Comparison of ENCODE assay signal across 8 cellular contexts in genomic region chr5:144169904-144170275, GRCh38. TPM values are rescaled to one million over a fixed set of nuclear protein-coding genes. Genes with fewer than 3 reads are reported as not detected.
A peak's percentile ranks its signal among the peaks of the same experiment; 100 is the strongest.
DNase-seq lines count a peak whose midpoint lies in the region; ATAC-seq and TF ChIP-seq lines count a peak whose summit lies in the region.

No MANE protein-coding gene starts in this region.

- H3K9ac ChIP-seq in smooth muscle cell (ENCODE audit: low read depth): peak overlapping the region; percentile 92

- 8% methylated on average over 12 of the region's 12 CpGs for WGBS in smooth muscle cell (ENCODE audit: low lambda C conversion rate)

- peaks cover 53% of the 10 kb centered on the region for H3K79me2 ChIP-seq in smooth muscle cell (ENCODE audit: low read depth)

- DNase-seq in SJSA1 (ENCODE audit: low read depth in 1 of 2, low spot score in 2 of 2) (no peak), foreskin keratinocyte (no peak), smooth muscle cell (lab: John Stamatoyannopoulos, UW; ENCODE audit: unreplicated experiment) (no peak), NCI-H2171 treated with DMSO at 0.1 percent for 48 hours (lab: John Stamatoyannopoulos, UW) (no peak), 8988T (no peak), T-helper 9 cell (no peak)
- no peak for DNase-seq in stimulated activated CD4-positive, alpha-beta T cell treated with anti-CD3 and anti-CD28 coated beads, Interleukin-2, amount 100 ng/mL, for 24 hours

- no peaks in the 10 kb centered on the region for H3K27me3 ChIP-seq in SJSA1 (replicated peaks)
- H3K27me3 ChIP-seq in foreskin keratinocyte: no peaks in the 10 kb centered on the region
- peaks cover 3% of the 10 kb centered on the region for H3K27me3 ChIP-seq in smooth muscle cell (ENCODE audit: low read depth)

- no peak overlapping the region for H2AFZ ChIP-seq in smooth muscle cell (ENCODE audit: low read depth)

- H3K27ac ChIP-seq in SJSA1 (peak overlapping the region; percentile 68), foreskin keratinocyte (peak overlapping the region; percentile 52), smooth muscle cell (ENCODE audit: low read depth) (peak overlapping the region; percentile 83)

- H3K4me1 ChIP-seq in SJSA1 (replicated peaks): peaks cover 17% of the 10 kb centered on the region
- peaks cover 18% of the 10 kb centered on the region for H3K4me1 ChIP-seq in foreskin keratinocyte
- peaks cover 15% of the 10 kb centered on the region for H3K4me1 ChIP-seq in smooth muscle cell (ENCODE audit: low read depth)

- peaks cover 47% of the 10 kb centered on the region for H4K20me1 ChIP-seq in smooth muscle cell (ENCODE audit: low read depth)

- peak overlapping the region; percentile 100 for H3K4me2 ChIP-seq in smooth muscle cell

- peak; percentile 1 for ATAC-seq in GM21717 (IDR thresholded peaks at IDR 0.05; ENCODE audit: unreplicated experiment)
- ATAC-seq in foreskin keratinocyte: no peak

- no peak for TF ChIP-seq CTCF in foreskin keratinocyte (conservative IDR thresholded peaks at IDR 0.05)
- TF ChIP-seq CTCF in smooth muscle cell (IDR thresholded peaks at IDR 0.05; ENCODE audit: borderline replicate concordance, insufficient read depth, poor library complexity, severe bottlenecking): no peak

- no peaks in the 10 kb centered on the region for H3F3A ChIP-seq in smooth muscle cell (ENCODE audit: low read depth)

- peaks cover 49% of the 10 kb centered on the region for H3K36me3 ChIP-seq in SJSA1
- peaks cover 10% of the 10 kb centered on the region for H3K36me3 ChIP-seq in smooth muscle cell (ENCODE audit: low read depth)

- H3K9me3 ChIP-seq in SJSA1 (replicated peaks): no peaks in the 10 kb centered on the region
- no peaks in the 10 kb centered on the region for H3K9me3 ChIP-seq in smooth muscle cell (replicated peaks; ENCODE audit: low read depth)

- peak overlapping the region; percentile 69 for H3K4me3 ChIP-seq in SJSA1
- peak overlapping the region; percentile 77 for H3K4me3 ChIP-seq in smooth muscle cell

RNA-seq across cellular contexts. Expression of gene YIPF5, which starts 0.6 kb away (rescaled TPM):
- total RNA-seq in SJSA1 (2014; rRNA removed; shearing (Covaris generic)): 117 and 121 TPM in 2 replicates
- total RNA-seq in foreskin keratinocyte (46.0 and 59.8 TPM in 2 replicates), smooth muscle cell (192 and 283 TPM in 2 replicates)
- polyA plus RNA-seq in foreskin keratinocyte (21.9 TPM in 2 replicates), smooth muscle cell (159 and 215 TPM in 2 replicates)

RNA-seq across cellular contexts. Expression of gene KCTD16, which starts 0.8 kb away (rescaled TPM):
- under 0.01 and 0.08 TPM in 2 replicates for total RNA-seq in SJSA1 (2014; rRNA removed; shearing (Covaris generic))
- 0.04 TPM in 1 of 2 replicates, not detected in the other for total RNA-seq in foreskin keratinocyte
- 0.02 TPM in 1 of 2 replicates, not detected in the other for polyA plus RNA-seq in foreskin keratinocyte
- 11.1 and 13.4 TPM in 2 replicates for total RNA-seq in smooth muscle cell
- 1.5 and 1.6 TPM in 2 replicates for polyA plus RNA-seq in smooth muscle cell

Comparison
In these comparisons a context has a peak if more than half of its experiments do, and no peak if none do; other contexts are left out.
1. RNA of gene KCTD16, which starts 0.8 kb away (total RNA-seq): 11.1 to 13.4 TPM in smooth muscle cell; under 0.01 to 0.08 TPM in SJSA1 and 0.04 TPM in foreskin keratinocyte; every median in the first group is over 10 times any median in the second.
2. Peak in every context shown above with its lines, with median percentiles within 50 percentile points of each other: H3K27ac ChIP-seq.